19 cellular contexts compared by ENCODE assay signal in genomic region chr1:214111796-214112195, GRCh38.
DNase-seq lines count a peak whose midpoint lies in the region; ATAC-seq and TF ChIP-seq lines count a peak whose summit lies in the region.
"Had no signal": no experiment of that assay in that cellular context is flagged by ENCODE, and none has a peak within 500 bp of the region (broad histone marks: within the 10 kb centered on the region; RNA-seq: fewer than 3 reads in every experiment).

No MANE protein-coding gene starts in this region.

- H3K27ac ChIP-seq in heart right ventricle (peak overlapping the region in 6 of 10 donors; percentile 14 to 61 (median 40)), adrenal gland (peak overlapping the region in 3 of 5 donors; percentile 6 to 79 (median 67)), upper lobe of right lung (no peak overlapping the region)
- H3K27ac ChIP-seq: PC-9 had no signal

- H3K9me3 ChIP-seq in heart right ventricle (peaks cover 0 to 3% (median 0%) of the 10 kb centered on the region in 11 donors), adrenal gland (replicated peaks in 1 of 3) (no peaks in the 10 kb centered on the region), upper lobe of right lung (no peaks in the 10 kb centered on the region)

- TF ChIP-seq CTCF in heart right ventricle (IDR thresholded peaks at IDR 0.05) (no peak), adrenal gland (IDR thresholded peaks at IDR 0.05) (no peak), nephron progenitor cell (IDR thresholded peaks at IDR 0.05) (no peak), upper lobe of right lung (IDR thresholded peaks at IDR 0.05) (no peak)

- H3K4me3 Mint-ChIP-seq in nephron progenitor cell: no peak overlapping the region

- H3K27me3 ChIP-seq in heart right ventricle: no peaks in the 10 kb centered on the region
- H3K27me3 ChIP-seq in adrenal gland: no peaks in the 10 kb centered on the region
- H3K27me3 ChIP-seq in upper lobe of right lung: no peaks in the 10 kb centered on the region

- 72% methylated on average over 9 of the region's 9 CpGs for WGBS in heart right ventricle, 2 donors
- WGBS in adrenal gland, 4 donors: 54 to 62% (median 57%) methylated on average over 9 of the region's 9 CpGs

- H3K4me1 ChIP-seq in heart right ventricle (peaks cover 0 to 37% (median 11%) of the 10 kb centered on the region in 9 donors), adrenal gland (replicated peaks in 1 of 2) (peaks cover 0 to 17% of the 10 kb centered on the region in 2 donors), upper lobe of right lung (no peaks in the 10 kb centered on the region)

- intact Hi-C loops in heart right ventricle (cut with DNase I): loop anchor here in 1 of 10 donors (5.0 kb wide), 1 partner anchor 124 kb away; the partner anchor contains the start of gene PROX1
- intact Hi-C loops in Right ventricle myocardium superior (cut with DNase I): no loop called here
- intact Hi-C loops in adrenal gland (cut with DNase I): loop anchor here in 1 of 2 donors (10.0 kb wide), 1 partner anchor 127 kb away; the partner anchor contains the start of gene PROX1
- intact Hi-C loops in upper lobe of right lung (cut with DNase I): no loop called here

- H3K27me3 Mint-ChIP-seq in nephron progenitor cell (ENCODE audit: low read depth, poor library complexity): peaks cover 12% of the 10 kb centered on the region

- no peak for TF ChIP-seq POLR2A in adrenal gland (IDR thresholded peaks at IDR 0.05)

- H3K36me3 Mint-ChIP-seq in nephron progenitor cell (ENCODE audit: low read depth): peaks cover under 1% of the 10 kb centered on the region

- H3K9me3 Mint-ChIP-seq in nephron progenitor cell: peaks cover 6% of the 10 kb centered on the region

- no peak for DNase-seq in heart right ventricle
- DNase-seq in Right ventricle myocardium superior: no peak
- DNase-seq in adrenal gland: peak in 6 of 7 donors; percentile 37 to 92 (median 64)
- no peak for DNase-seq in nephron progenitor cell
- no peak for DNase-seq in upper lobe of right lung
- DNase-seq in NCI-H774 (lab: John Stamatoyannopoulos, UW): no peak
- no peak for DNase-seq in NCI-H1694 treated with DMSO at 0.1 percent for 48 hours (lab: John Stamatoyannopoulos, UW)
- DNase-seq: Calu3, DMS79 treated with DMSO at 0.1 percent for 48 hours, GF-D8, Kasumi-1, NCI-H2029 treated with DMSO at 0.1 percent for 48 hours, NCI-H446 treated with DMSO at 0.1 percent for 48 hours, NCI-H526, PC-9, RPMI8226, SHP77 treated with DMSO at 0.1 percent for 48 hours had no signal

- ATAC-seq in heart right ventricle: peak in 2 of 8 donors; percentile 2 to 42
- no peak for ATAC-seq in Right ventricle myocardium superior (ENCODE audit: poor library complexity)
- ATAC-seq in upper lobe of right lung: peak; percentile 30
- ATAC-seq in GM21447 (IDR thresholded peaks at IDR 0.05; ENCODE audit: unreplicated experiment): no peak
- ATAC-seq: HepG2 had no signal

- peaks cover 10% of the 10 kb centered on the region for H3K4me1 Mint-ChIP-seq in nephron progenitor cell

- H3K36me3 ChIP-seq in heart right ventricle (no peaks in the 10 kb centered on the region), adrenal gland (replicated peaks in 1 of 2) (no peaks in the 10 kb centered on the region), upper lobe of right lung (no peaks in the 10 kb centered on the region)

- peak overlapping the region; percentile 66 for H3K27ac Mint-ChIP-seq in nephron progenitor cell

- H3K4me3 ChIP-seq in heart right ventricle (no peak overlapping the region), adrenal gland (peak overlapping the region in 1 of 4 donors; percentile 26), upper lobe of right lung (no peak overlapping the region)
- H3K4me3 ChIP-seq: PC-9 had no signal

Comparison
In these comparisons a context has a peak if more than half of its experiments do, and no peak if none do; other contexts are left out.
1. DNase-seq: peak in adrenal gland (6 of 7); none in heart right ventricle (0 of 2), Right ventricle myocardium superior (single experiment), nephron progenitor cell (single experiment), upper lobe of right lung (single experiment), NCI-H774 (single experiment) and NCI-H1694 treated with DMSO at 0.1 percent for 48 hours (single experiment).